ENCODE assay signal across 11 cellular contexts in genomic region chr10:11533328-11533781, GRCh38.
DNase-seq lines count a peak whose midpoint lies in the region; ATAC-seq and TF ChIP-seq lines count a peak whose summit lies in the region.
"Had no signal": no experiment of that assay in that cellular context is flagged by ENCODE, and none has a peak within 500 bp of the region (broad histone marks: within the 10 kb centered on the region; RNA-seq: fewer than 3 reads in every experiment).

No MANE protein-coding gene starts in this region.

- H3K4me3 ChIP-seq in AG04449 (ENCODE audit: low read depth, low read length): no peak overlapping the region
- no peak overlapping the region for H3K4me3 ChIP-seq in GM23248
- no peak overlapping the region for H3K4me3 ChIP-seq in iPS DF 6.9 (ENCODE audit: low read length)

- CTCF ChIA-PET in AG04449 (lab: Yijun Ruan, JAX): interaction anchor here (0.6 to 1.8 kb wide), 8 partner anchors 9 to 301 kb away, joined by 3 to 10 read pairs (median 3); no protein-coding TSS in a partner anchor
- CTCF ChIA-PET in WTC11 (lab: Charles Lee): interaction anchor here (0.7 to 1.5 kb wide), 11 partner anchors 9 to 224 kb away, joined by 3 to 7 read pairs (median 3); no protein-coding TSS in a partner anchor

- no peaks in the 10 kb centered on the region; the same call in 1 of the 2 replicates for H3K79me2 ChIP-seq in GM23248 (ENCODE audit: insufficient read depth)

- no peak for DNase-seq in AG04449 (ENCODE audit: low read depth, low spot score)
- DNase-seq in GM23248: peak; percentile 38
- no peak for DNase-seq in WTC11 (ENCODE audit: low spot score)
- peak; percentile 16 for DNase-seq in iPS DF 6.9 (ENCODE audit: low read depth, low spot score)
- no peak for DNase-seq in NCI-H748 treated with DMSO at 0.1 percent for 48 hours (lab: John Stamatoyannopoulos, UW)
- DNase-seq in NOMO-1 (lab: John Stamatoyannopoulos, UW; ENCODE audit: unreplicated experiment in 2 of 2): no peak
- no peak for DNase-seq in stimulated activated naive CD4-positive, alpha-beta T cell (lab: John Stamatoyannopoulos, UW)
- DNase-seq: activated CD8-positive, alpha-beta memory T cell treated with anti-CD3 and anti-CD28 coated beads, Interleukin-2, amount 10 ng/mL, durations not matched to agents 7 days and 5 days; NCI-H187 treated with DMSO at 0.1 percent for 48 hours; stimulated activated CD4-positive, alpha-beta T cell treated with anti-CD3 and anti-CD28 coated beads, Interleukin-12 subunit alpha, Interleukin-12 subunit beta, amount 100 ng/mL, for 4 hours had no signal

- in situ Hi-C loops in GM23248 (cut with MboI): no loop called here

- no peaks in the 10 kb centered on the region for H3K27me3 ChIP-seq in GM23248 (replicated peaks; ENCODE audit: insufficient read depth)
- H3K27me3 ChIP-seq in iPS DF 6.9 (ENCODE audit: control insufficient read depth, insufficient read depth, low read length): no peaks in the 10 kb centered on the region

- H3K27ac ChIP-seq in GM23248 (no peak overlapping the region), iPS DF 6.9 (ENCODE audit: low read length) (no peak overlapping the region)

- no peaks in the 10 kb centered on the region for H3K9me3 ChIP-seq in GM23248 (ENCODE audit: low read depth)
- H3K9me3 ChIP-seq in iPS DF 6.9 (ENCODE audit: control insufficient read depth, insufficient read depth, low read length): no peaks in the 10 kb centered on the region

- H2AFZ ChIP-seq in GM23248: no peak overlapping the region

- H3K36me3 ChIP-seq in GM23248 (ENCODE audit: low read depth) (no peaks in the 10 kb centered on the region), iPS DF 6.9 (ENCODE audit: control insufficient read depth, insufficient read depth, low read length) (no peaks in the 10 kb centered on the region)

- no peaks in the 10 kb centered on the region for H3K27me3 Mint-ChIP-seq in WTC11 (ENCODE audit: low read depth)

- POLR2A ChIA-PET in AG04449 (lab: Yijun Ruan, JAX): no interaction called here
- POLR2A ChIA-PET in WTC11 (lab: Charles Lee): no interaction called here

- H3K4me3 Mint-ChIP-seq in WTC11: no peak overlapping the region
- H3K4me3 Mint-ChIP-seq: activated CD8-positive, alpha-beta memory T cell treated with anti-CD3 and anti-CD28 coated beads, Interleukin-2, amount 10 ng/mL, durations not matched to agents 7 days and 5 days had no signal

- H3K9me3 Mint-ChIP-seq in WTC11: no peaks in the 10 kb centered on the region

- no peaks in the 10 kb centered on the region for H3F3A ChIP-seq in GM23248 (ENCODE audit: insufficient read depth)

- no peaks in the 10 kb centered on the region for H3K9me2 ChIP-seq in GM23248 (ENCODE audit: insufficient read depth)

- TF ChIP-seq CTCF in AG04449 (IDR thresholded peaks at IDR 0.05; ENCODE audit: insufficient read depth, low read length, missing control alignments): peak; percentile 12
- 0 out of 2 replicates have a peak, but pooled peaks have one; percentile 18 for TF ChIP-seq CTCF in WTC11 (IDR thresholded peaks at IDR 0.05)

- ATAC-seq in WTC11 (peak; percentile 77), HG02938 (IDR thresholded peaks at IDR 0.05; ENCODE audit: unreplicated experiment) (no peak)
- ATAC-seq: activated CD8-positive, alpha-beta memory T cell treated with anti-CD3 and anti-CD28 coated beads, Interleukin-2, amount 10 ng/mL, durations not matched to agents 7 days and 5 days had no signal

- no peaks in the 10 kb centered on the region for H3K36me3 Mint-ChIP-seq in WTC11
- H3K36me3 Mint-ChIP-seq: activated CD8-positive, alpha-beta memory T cell treated with anti-CD3 and anti-CD28 coated beads, Interleukin-2, amount 10 ng/mL, durations not matched to agents 7 days and 5 days had no signal

- H3K9ac ChIP-seq in GM23248: no peak overlapping the region

- H3K4me1 ChIP-seq in GM23248 (ENCODE audit: insufficient read depth) (no peaks in the 10 kb centered on the region), iPS DF 6.9 (ENCODE audit: control insufficient read depth, insufficient read depth, low read length) (peaks cover 2% of the 10 kb centered on the region; the same call in 1 of the 2 replicates)

- peak overlapping the region; percentile 66; the same call in 1 of the 2 replicates for H3K27ac Mint-ChIP-seq in WTC11
- H3K27ac Mint-ChIP-seq: activated CD8-positive, alpha-beta memory T cell treated with anti-CD3 and anti-CD28 coated beads, Interleukin-2, amount 10 ng/mL, durations not matched to agents 7 days and 5 days had no signal

- peaks cover 48% of the 10 kb centered on the region for H3K4me1 Mint-ChIP-seq in WTC11

- no peak overlapping the region for H3K4me2 ChIP-seq in GM23248 (ENCODE audit: unreplicated experiment)

- no peaks in the 10 kb centered on the region for H4K20me1 ChIP-seq in GM23248 (ENCODE audit: insufficient read depth)

TF ChIP-seq in WTC11, 78 proteins besides CTCF, POLR2A, EP300 and RAD21:
- no peak for TF ChIP-seq CREM (CRISPR knock-in tag; IDR thresholded peaks at IDR 0.05)
- TF ChIP-seq GABPB1 (CRISPR knock-in tag; IDR thresholded peaks at IDR 0.05): 0 out of 2 replicates have a peak, but pooled peaks have one; percentile 28

Comparison
In these comparisons a context has a peak if more than half of its experiments do, and no peak if none do; other contexts are left out.
1. DNase-seq: peak in GM23248 (single experiment) and iPS DF 6.9 (single experiment); none in AG04449 (single experiment), WTC11 (single experiment), NCI-H748 treated with DMSO at 0.1 percent for 48 hours (single experiment), NOMO-1 (0 of 2) and stimulated activated naive CD4-positive, alpha-beta T cell (0 of 6).